ENCODE assay signal across 8 cellular contexts in genomic region chr4:185307136-185307950, GRCh38.
DNase-seq lines count a peak whose midpoint lies in the region; ATAC-seq and TF ChIP-seq lines count a peak whose summit lies in the region.

No MANE protein-coding gene starts in this region.

- no peaks in the 10 kb centered on the region for H3K27me3 ChIP-seq in GM23248 (replicated peaks; ENCODE audit: insufficient read depth)
- H3K27me3 ChIP-seq in left lung: no peaks in the 10 kb centered on the region
- no peaks in the 10 kb centered on the region for H3K27me3 ChIP-seq in gastrocnemius medialis

- peaks cover 40% of the 10 kb centered on the region for H3F3A ChIP-seq in GM23248 (ENCODE audit: insufficient read depth)

- H3K27ac ChIP-seq in GM23248 (peak overlapping the region; percentile 99), left lung (no peak overlapping the region), gastrocnemius medialis (no peak overlapping the region)

- H2AFZ ChIP-seq in GM23248: no peak overlapping the region

- DNase-seq in GM23248 (no peak), HT1080 (ENCODE audit: low read depth) (peak; percentile 37), left lung (no peak), gastrocnemius medialis (no peak), NCI-H1694 treated with DMSO at 0.1 percent for 48 hours (lab: John Stamatoyannopoulos, UW) (no peak), LoVo (ENCODE audit: low spot score) (no peak), G401 (ENCODE audit: low spot score) (no peak)

- 92 to 95% methylated on average over 5 of the region's 5 CpGs for WGBS in GM23248 (ENCODE audit: low coverage in 1 of 2, low lambda C conversion rate in 2 of 2, missing lambda C conversion rate in 2 of 2), 2 experiments

- H4K20me1 ChIP-seq in GM23248 (ENCODE audit: insufficient read depth): no peaks in the 10 kb centered on the region

- H3K36me3 ChIP-seq in GM23248 (ENCODE audit: low read depth) (peaks cover 17% of the 10 kb centered on the region; the same call in 1 of the 2 replicates), left lung (peaks cover 6 to 31% of the 10 kb centered on the region in 2 donors), gastrocnemius medialis (peaks cover 0 to 20% of the 10 kb centered on the region in 2 donors)

- H3K79me2 ChIP-seq in GM23248 (ENCODE audit: insufficient read depth): peaks cover 24% of the 10 kb centered on the region; the same call in 1 of the 2 replicates

- no peak overlapping the region for H3K4me3 ChIP-seq in GM23248
- H3K4me3 ChIP-seq in left lung: no peak overlapping the region
- H3K4me3 ChIP-seq in gastrocnemius medialis: no peak overlapping the region

- no peak for TF ChIP-seq POLR2A in gastrocnemius medialis (IDR thresholded peaks at IDR 0.05)

- ATAC-seq in GM18867 (IDR thresholded peaks at IDR 0.05; ENCODE audit: unreplicated experiment) (peak; percentile 72), left lung (peak; percentile 10), gastrocnemius medialis (no peak)

- peak overlapping the region; percentile 64 for H3K4me2 ChIP-seq in GM23248 (ENCODE audit: unreplicated experiment)

- in situ Hi-C loops in GM23248 (cut with MboI): no loop called here
- in situ Hi-C loops in gastrocnemius medialis (cut with MboI; ENCODE audit: low sequenced_read_pairs in 4 of 4): no loop called here
- in situ Hi-C loops in G401 (cut with HindIII; ENCODE audit: low sequenced_read_pairs): no loop called here

- intact Hi-C loops in left lung (cut with DNase I) (loop anchor here in 1 of 2 donors (10.0 kb wide), 1 partner anchor 297 kb away; no protein-coding TSS in a partner anchor), gastrocnemius medialis (cut with DNase I; ENCODE audit: low total_unique reads) (loop anchor here (10.0 kb wide), 1 partner anchor 93 kb away; no protein-coding TSS in a partner anchor)

- H3K9me2 ChIP-seq in GM23248 (ENCODE audit: insufficient read depth): no peaks in the 10 kb centered on the region

- TF ChIP-seq CTCF in left lung (IDR thresholded peaks at IDR 0.05) (no peak), gastrocnemius medialis (IDR thresholded peaks at IDR 0.05 in 4 of 5, conservative IDR thresholded peaks at IDR 0.05 in 1 of 5) (no peak)

- H3K4me1 ChIP-seq in GM23248 (ENCODE audit: insufficient read depth): peaks cover 31% of the 10 kb centered on the region
- peaks cover 0 to 4% of the 10 kb centered on the region in 2 donors for H3K4me1 ChIP-seq in left lung
- no peaks in the 10 kb centered on the region for H3K4me1 ChIP-seq in gastrocnemius medialis

- H3K9ac ChIP-seq in GM23248: peak overlapping the region; percentile 83

- H3K9me3 ChIP-seq in GM23248 (ENCODE audit: low read depth) (no peaks in the 10 kb centered on the region), left lung (no peaks in the 10 kb centered on the region), gastrocnemius medialis (no peaks in the 10 kb centered on the region)

Comparison
In these comparisons a context has a peak if more than half of its experiments do, and no peak if none do; other contexts are left out.
1. ATAC-seq: peak in GM18867 (single experiment) and left lung (single experiment); none in gastrocnemius medialis (0 of 2).